Comparison of ENCODE assay signal across 20 cellular contexts in genomic region chr13:102443234-102443633, GRCh38. TPM values are rescaled to one million over a fixed set of nuclear protein-coding genes. Genes with fewer than 3 reads are reported as not detected.
DNase-seq lines count a peak whose midpoint lies in the region; ATAC-seq, FAIRE-seq and TF ChIP-seq lines count a peak whose summit lies in the region.
"Had no signal": no experiment of that assay in that cellular context is flagged by ENCODE, and none has a peak within 500 bp of the region (broad histone marks: within the 10 kb centered on the region; RNA-seq: fewer than 3 reads in every experiment).

No MANE protein-coding gene starts in this region.

- no peaks in the 10 kb centered on the region for H4K20me1 ChIP-seq in keratinocyte (ENCODE audit: control insufficient read depth, extremely low read depth, insufficient read depth, low read length)

- H3K9ac ChIP-seq in HUES48 (ENCODE audit: low read depth, low read length) (no peak overlapping the region), NT2/D1 (ENCODE audit: insufficient read length, low read depth) (no peak overlapping the region), keratinocyte (ENCODE audit: control insufficient read depth, extremely low read depth, insufficient read depth, low read length) (no peak overlapping the region)

- H3K4me1 ChIP-seq in HUES48 (ENCODE audit: control insufficient read depth, insufficient read depth, low read length) (peaks cover 6% of the 10 kb centered on the region; the same call in 1 of the 2 replicates), NT2/D1 (ENCODE audit: insufficient read depth, insufficient read length) (no peaks in the 10 kb centered on the region), keratinocyte (ENCODE audit: control insufficient read depth, extremely low read depth, insufficient read depth, low read length) (peaks cover 8% of the 10 kb centered on the region)

- no peaks in the 10 kb centered on the region for H3K9me1 ChIP-seq in keratinocyte (ENCODE audit: control insufficient read depth, extremely low read depth, insufficient read depth, low read length)

- peak overlapping the region; percentile 28 for H3K27ac ChIP-seq in HUES48 (ENCODE audit: low read depth, low read length)
- no peak overlapping the region for H3K27ac ChIP-seq in keratinocyte (ENCODE audit: control insufficient read depth, insufficient read depth, low read length)
- H3K27ac ChIP-seq in dorsolateral prefrontal cortex = no peak overlapping the region

- intact Hi-C loops in dorsolateral prefrontal cortex (cut with DNase I) = no loop called here

- H3K27me3 ChIP-seq in HUES48 (ENCODE audit: control insufficient read depth, insufficient read depth, low read length) = no peaks in the 10 kb centered on the region
- no peaks in the 10 kb centered on the region for H3K27me3 ChIP-seq in NT2/D1 (ENCODE audit: insufficient read depth, insufficient read length)
- H3K27me3 ChIP-seq in keratinocyte (ENCODE audit: control insufficient read depth, extremely low read depth, insufficient read depth, low read length) = no peaks in the 10 kb centered on the region
- H3K27me3 ChIP-seq in dorsolateral prefrontal cortex = peaks cover 0 to 4% (median 0%) of the 10 kb centered on the region in 45 donors

- no peak for ATAC-seq in GM18517 (IDR thresholded peaks at IDR 0.05; ENCODE audit: unreplicated experiment)
- ATAC-seq: T-helper 17 cell had no signal

- H3K4me2 ChIP-seq in keratinocyte (ENCODE audit: control insufficient read depth, extremely low read depth, insufficient read depth, low read depth, low read length) = no peak overlapping the region

- FAIRE-seq in keratinocyte (lab: Jason Lieb, UNC) = no peak

- TF ChIP-seq CTCF in keratinocyte (optimal IDR thresholded peaks at IDR 0.05 in 1 of 3, IDR thresholded peaks at IDR 0.05 in 1 of 3, conservative IDR thresholded peaks at IDR 0.05 in 1 of 3; ENCODE audit: extremely low read depth in 1 of 3, insufficient read depth in 2 of 3, low read length in 3 of 3) (no peak), dorsolateral prefrontal cortex (IDR thresholded peaks at IDR 0.05 in 54 of 56, conservative IDR thresholded peaks at IDR 0.05 in 2 of 56; ENCODE audit: low read depth in 1 of 56, partially characterized antibody in 56 of 56) (no peak)

- DNase-seq in COLO668 (lab: John Stamatoyannopoulos, UW; ENCODE audit: unreplicated experiment) (peak; percentile 51), NT2/D1 (ENCODE audit: low read depth, low spot score) (peak; percentile 8), keratinocyte (ENCODE audit: low read depth, low spot score) (no peak), dorsolateral prefrontal cortex (no peak)
- DNase-seq in activated CD4-positive, CD25-positive, alpha-beta regulatory T cell treated with anti-CD3 and anti-CD28 coated beads, Interleukin-2, amount 50 U/mL, for 72 hours = no peak
- DNase-seq: ACHN, AML-193, COR-L47, DMS153, GOT3, HFFc6, IMR-90, Kasumi-1, NCI-H1105, NCI-H1694 treated with DMSO at 0.1 percent for 48 hours, T-helper 17 cell had no signal

- H3K36me3 ChIP-seq in HUES48 (ENCODE audit: control insufficient read depth, insufficient read depth, low read length) (no peaks in the 10 kb centered on the region), NT2/D1 (ENCODE audit: insufficient read depth, insufficient read length, low read length) (no peaks in the 10 kb centered on the region), keratinocyte (ENCODE audit: control insufficient read depth in 2 of 2, extremely low read depth in 1 of 2, insufficient read depth in 2 of 2, low read length in 2 of 2) (no peaks in the 10 kb centered on the region)

- H3K9me3 ChIP-seq in HUES48 (ENCODE audit: control insufficient read depth, insufficient read depth, low read length) (no peaks in the 10 kb centered on the region), NT2/D1 (ENCODE audit: insufficient read depth, low read length) (no peaks in the 10 kb centered on the region), keratinocyte (ENCODE audit: control insufficient read depth, low read depth, low read length) (no peaks in the 10 kb centered on the region)

- dilution Hi-C loops in keratinocyte (cut with MboI; ENCODE audit: extremely low pct_ligation_motif_present, low sequenced_read_pairs) = no loop called here

- H3K79me2 ChIP-seq in keratinocyte (ENCODE audit: control insufficient read depth, insufficient read depth, low read length) = no peaks in the 10 kb centered on the region

- no peak overlapping the region for H3K4me3 ChIP-seq in HUES48 (ENCODE audit: low read depth, low read length)
- H3K4me3 ChIP-seq in NT2/D1 (ENCODE audit: insufficient read length, low read depth) = no peak overlapping the region
- H3K4me3 ChIP-seq in keratinocyte (ENCODE audit: control insufficient read depth in 2 of 3, extremely low read depth in 1 of 3, insufficient read depth in 2 of 3, low read depth in 1 of 3, low read length in 3 of 3) = no peak overlapping the region
- no peak overlapping the region for H3K4me3 ChIP-seq in dorsolateral prefrontal cortex

- H2AFZ ChIP-seq in keratinocyte (ENCODE audit: control insufficient read depth, low read length) = peak overlapping the region; percentile 13

RNA-seq across cellular contexts. Expression of gene FGF14, which starts 41.4 kb away (rescaled TPM):
- under 0.01 to 0.09 TPM in 2 of 3 replicates, not detected in the other for polyA plus RNA-seq in keratinocyte
- not detected for polyA plus RNA-seq in keratinocyte (2011; ENCODE audit: low read depth)
- polyA plus RNA-seq in keratinocyte (2011; cell fraction: cytosol; rRNA removed) = 0.03 and 0.07 TPM in 2 replicates
- not detected in 2 replicates for polyA plus RNA-seq in keratinocyte (2011; cell fraction: nucleus; rRNA removed)
- polyA plus RNA-seq in keratinocyte (2012; ENCODE audit: low replicate concordance) = 0.02 TPM in 1 of 2 replicates, not detected in the other
- polyA minus RNA-seq in keratinocyte = not detected in 3 replicates
- polyA minus RNA-seq in keratinocyte (2011; cell fraction: cytosol; rRNA and poly(A)+ RNA removed) = not detected
- polyA minus RNA-seq in keratinocyte (2011; cell fraction: nucleus; rRNA and poly(A)+ RNA removed) = not detected in 2 replicates
- total RNA-seq in dorsolateral prefrontal cortex = 100 to 1,000 TPM in 34 of 120 experiments, 10 to 100 TPM in 86; 22.1 to 135 (median 87.7) TPM
- total RNA-seq: OCI-LY7, T-helper 17 cell had no signal
- polyA plus RNA-seq: CD14-positive monocyte, IMR-90 had no signal

Comparison
In these comparisons a context has a peak if more than half of its experiments do, and no peak if none do; other contexts are left out.
1. DNase-seq: peak in COLO668 (single experiment) and NT2/D1 (single experiment); none in keratinocyte (single experiment), activated CD4-positive, CD25-positive, alpha-beta regulatory T cell treated with anti-CD3 and anti-CD28 coated beads, Interleukin-2, amount 50 U/mL, for 72 hours (single experiment) and dorsolateral prefrontal cortex (0 of 10).